9 cellular contexts compared by ENCODE assay signal in genomic region chr2:214830794-214831346, GRCh38. TPM values are rescaled to one million over a fixed set of nuclear protein-coding genes. Genes with fewer than 3 reads are reported as not detected.
DNase-seq lines count a peak whose midpoint lies in the region; ATAC-seq, FAIRE-seq and TF ChIP-seq lines count a peak whose summit lies in the region.
"Had no signal": no experiment of that assay in that cellular context is flagged by ENCODE, and none has a peak within 500 bp of the region (broad histone marks: within the 10 kb centered on the region; RNA-seq: fewer than 3 reads in every experiment).

No MANE protein-coding gene starts in this region.

- H3F3A ChIP-seq in PC-9 (ENCODE audit: insufficient read depth, low read depth), result no peaks in the 10 kb centered on the region

- H3K4me3 ChIP-seq in BE2C (ENCODE audit: low read depth, low read length), result no peak overlapping the region
- no peak overlapping the region for H3K4me3 ChIP-seq in PC-9

- no peaks in the 10 kb centered on the region for H3K36me3 Mint-ChIP-seq in activated naive CD8-positive, alpha-beta T cell treated with anti-CD3 and anti-CD28 coated beads for 36 hours
- peaks cover 3% of the 10 kb centered on the region for H3K36me3 Mint-ChIP-seq in endothelial cell (ENCODE audit: low read depth, unreplicated experiment)

- no peak overlapping the region for H3K4me2 ChIP-seq in PC-9

- DNase-seq in BE2C, result no peak
- DNase-seq in PC-9, result no peak
- peak; percentile 51 for DNase-seq in iPS-NIHi7 (ENCODE audit: extremely low spot score)
- DNase-seq in activated naive CD8-positive, alpha-beta T cell treated with anti-CD3 and anti-CD28 coated beads for 36 hours, result no peak
- DNase-seq in stimulated activated CD4-positive, alpha-beta T cell treated with anti-CD3 and anti-CD28 coated beads, Interleukin-2, amount 100 ng/mL, for 24 hours, result no peak
- no peak for DNase-seq in D721Med (ENCODE audit: insufficient read length, low spot score)
- no peak for DNase-seq in endothelial cell (ENCODE audit: low spot score)
- DNase-seq: activated CD8-positive, alpha-beta memory T cell treated with anti-CD3 and anti-CD28 coated beads, Interleukin-2, amount 50 U/mL, for 48 hours had no signal

- TF ChIP-seq CTCF in BE2C (IDR thresholded peaks at IDR 0.05; ENCODE audit: low read depth, low read length), result peak; percentile 59
- peak; percentile 53 for TF ChIP-seq CTCF in PC-9 (conservative IDR thresholded peaks at IDR 0.05)
- no peak for TF ChIP-seq CTCF in D721Med (IDR thresholded peaks at IDR 0.05; ENCODE audit: insufficient read depth, missing control alignments)
- no peak for TF ChIP-seq CTCF in endothelial cell (IDR thresholded peaks at IDR 0.05; ENCODE audit: unreplicated experiment)

- H3K4me1 ChIP-seq in BE2C, result no peaks in the 10 kb centered on the region
- no peaks in the 10 kb centered on the region for H3K4me1 ChIP-seq in PC-9 (replicated peaks; ENCODE audit: insufficient read depth)

- no peaks in the 10 kb centered on the region for H3K9me3 ChIP-seq in BE2C
- no peaks in the 10 kb centered on the region for H3K9me3 ChIP-seq in PC-9 (ENCODE audit: insufficient read depth, low read depth)

- POLR2A ChIA-PET in PC-9 (lab: Charles Lee; ENCODE audit: unreplicated experiment), result no interaction called here

- CTCF ChIA-PET in PC-9 (lab: Charles Lee), result interaction anchor here (0.6 kb wide), 1 partner anchor 104 kb away, joined by 3 read pairs; no protein-coding TSS in a partner anchor

- peaks cover 4% of the 10 kb centered on the region; the same call in 1 of the 2 replicates for H3K9me2 ChIP-seq in PC-9 (ENCODE audit: insufficient read depth)

- H3K27ac ChIP-seq in PC-9, result no peak overlapping the region

- intact Hi-C loops in PC-9 (cut with micrococcal nuclease; ENCODE audit: unreplicated experiment), result no loop called here

- no peak overlapping the region for H2AFZ ChIP-seq in PC-9

- H3K36me3 ChIP-seq in BE2C (no peaks in the 10 kb centered on the region), PC-9 (ENCODE audit: low read depth) (no peaks in the 10 kb centered on the region)

- H3K4me3 Mint-ChIP-seq in activated naive CD8-positive, alpha-beta T cell treated with anti-CD3 and anti-CD28 coated beads for 36 hours, result no peak overlapping the region
- no peak overlapping the region for H3K4me3 Mint-ChIP-seq in endothelial cell (ENCODE audit: unreplicated experiment)

- H3K27me3 ChIP-seq in BE2C (no peaks in the 10 kb centered on the region), PC-9 (ENCODE audit: insufficient read depth, low read depth) (no peaks in the 10 kb centered on the region)

- peak; percentile 77 for ATAC-seq in GM18868 (IDR thresholded peaks at IDR 0.05; ENCODE audit: unreplicated experiment)

- no TSS peak for BruUV-seq in PC-9 (replicated peaks; lab: Mats Ljungman, UMichigan)

- no peak for FAIRE-seq in D721Med (lab: Jason Lieb, UNC)

- no peaks in the 10 kb centered on the region for H3K4me1 Mint-ChIP-seq in activated naive CD8-positive, alpha-beta T cell treated with anti-CD3 and anti-CD28 coated beads for 36 hours
- H3K4me1 Mint-ChIP-seq in endothelial cell (ENCODE audit: unreplicated experiment), result no peaks in the 10 kb centered on the region

- no peak overlapping the region for H3K27ac Mint-ChIP-seq in activated naive CD8-positive, alpha-beta T cell treated with anti-CD3 and anti-CD28 coated beads for 36 hours
- H3K27ac Mint-ChIP-seq in endothelial cell (ENCODE audit: unreplicated experiment), result no peak overlapping the region

- no peaks in the 10 kb centered on the region for H3K27me3 Mint-ChIP-seq in activated naive CD8-positive, alpha-beta T cell treated with anti-CD3 and anti-CD28 coated beads for 36 hours
- peaks cover 4% of the 10 kb centered on the region for H3K27me3 Mint-ChIP-seq in endothelial cell (ENCODE audit: unreplicated experiment)

- no peaks in the 10 kb centered on the region for H3K9me3 Mint-ChIP-seq in activated naive CD8-positive, alpha-beta T cell treated with anti-CD3 and anti-CD28 coated beads for 36 hours
- no peaks in the 10 kb centered on the region for H3K9me3 Mint-ChIP-seq in endothelial cell (ENCODE audit: unreplicated experiment)

- no peaks in the 10 kb centered on the region for H3K79me2 ChIP-seq in PC-9 (ENCODE audit: low read depth)

- H4K20me1 ChIP-seq in PC-9 (ENCODE audit: insufficient read depth), result no peaks in the 10 kb centered on the region

RNA-seq across cellular contexts. Expression of gene BARD1, which starts 21.4 kb away (rescaled TPM):
- 4.4 TPM for polyA plus RNA-seq in BE2C (2012; ENCODE audit: insufficient read depth, insufficient read length, low read depth)
- total RNA-seq in PC-9 (2021), result 29.1 and 42.0 TPM in 2 replicates
- total RNA-seq in activated naive CD8-positive, alpha-beta T cell treated with anti-CD3 and anti-CD28 coated beads for 36 hours, result 10 to 100 TPM; 21.8 to 22.3 TPM
- total RNA-seq in endothelial cell (ENCODE audit: unreplicated experiment), result 22.0 TPM

Comparison
In these comparisons a context has a peak if more than half of its experiments do, and no peak if none do; other contexts are left out.
1. CTCF ChIP-seq: peak in BE2C (single experiment) and PC-9 (single experiment); none in D721Med (single experiment) and endothelial cell (single experiment).